ENCODE assay signal across 23 cellular contexts in the genomic region with DNA sequence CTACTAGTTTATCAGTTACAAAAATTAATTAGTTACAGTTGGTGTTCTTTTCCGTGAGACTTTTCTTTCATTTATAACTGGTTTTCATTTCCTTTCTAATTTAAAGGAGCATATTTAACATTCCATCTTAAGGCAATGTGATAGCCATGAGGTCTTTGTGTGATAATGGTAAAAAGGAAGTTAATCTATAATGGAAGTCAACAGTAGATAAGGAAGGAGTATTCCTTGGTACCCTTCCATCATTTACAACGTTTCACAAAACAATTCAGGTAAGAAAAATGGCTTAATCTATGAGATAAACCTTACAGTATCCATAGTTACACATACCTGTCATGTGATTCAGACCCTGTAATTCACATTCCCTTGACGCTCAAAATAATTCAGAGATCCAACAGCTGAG.
"Had no signal": no experiment of that assay in that cellular context is flagged by ENCODE, and none has a peak within 500 bp of the region (broad histone marks: within the 10 kb centered on the region; RNA-seq: fewer than 3 reads in every experiment).

No MANE protein-coding gene starts in this region.

- H3K27ac ChIP-seq: coronary artery, dorsolateral prefrontal cortex, epithelial cell of prostate, esophagus squamous epithelium, gastrocnemius medialis, heart right ventricle, left lung, lower lobe of right lung had no signal

- H3K4me1 ChIP-seq: esophagus squamous epithelium, gastrocnemius medialis, heart right ventricle, left lung, lower lobe of right lung had no signal

- H3K4me3 ChIP-seq: coronary artery, dorsolateral prefrontal cortex, esophagus squamous epithelium, gastrocnemius medialis, heart right ventricle, left lung, lower lobe of right lung had no signal

- DNase-seq: dermis blood vessel endothelial cell; dorsolateral prefrontal cortex; effector CD4-positive, alpha-beta T cell; effector memory CD4-positive, alpha-beta T cell; erythroblast; esophagus squamous epithelium; foreskin fibroblast; foreskin melanocyte; gastrocnemius medialis; glutamatergic neuron; head of caudate nucleus; heart right ventricle; hippocampal formation; left cardiac atrium; left lung; left ventricle myocardium superior; lower lobe of right lung; mesenchymal stem cell; midbrain; naive thymus-derived CD4-positive, alpha-beta T cell had no signal

- H3K9me3 ChIP-seq: esophagus squamous epithelium, gastrocnemius medialis, lower lobe of right lung had no signal

- H3K27ac Mint-ChIP-seq: naive thymus-derived CD4-positive, alpha-beta T cell had no signal

- H3K36me3 ChIP-seq: esophagus squamous epithelium, gastrocnemius medialis, heart right ventricle, left lung, lower lobe of right lung had no signal

- H3K27me3 Mint-ChIP-seq: naive thymus-derived CD4-positive, alpha-beta T cell had no signal

- H3K4me1 Mint-ChIP-seq: naive thymus-derived CD4-positive, alpha-beta T cell had no signal

- H3K27me3 ChIP-seq: dorsolateral prefrontal cortex, esophagus squamous epithelium, gastrocnemius medialis, heart right ventricle, left lung had no signal

- H3K36me3 Mint-ChIP-seq: naive thymus-derived CD4-positive, alpha-beta T cell had no signal

- ATAC-seq: esophagus mucosa; gastrocnemius medialis; heart right ventricle; left cardiac atrium; left lung; left ventricle myocardium superior; lower lobe of right lung; naive thymus-derived CD4-positive, alpha-beta T cell had no signal

- H3K4me3 Mint-ChIP-seq: naive thymus-derived CD4-positive, alpha-beta T cell had no signal
